Comparison of ENCODE assay signal across 39 cellular contexts in the genomic region with DNA sequence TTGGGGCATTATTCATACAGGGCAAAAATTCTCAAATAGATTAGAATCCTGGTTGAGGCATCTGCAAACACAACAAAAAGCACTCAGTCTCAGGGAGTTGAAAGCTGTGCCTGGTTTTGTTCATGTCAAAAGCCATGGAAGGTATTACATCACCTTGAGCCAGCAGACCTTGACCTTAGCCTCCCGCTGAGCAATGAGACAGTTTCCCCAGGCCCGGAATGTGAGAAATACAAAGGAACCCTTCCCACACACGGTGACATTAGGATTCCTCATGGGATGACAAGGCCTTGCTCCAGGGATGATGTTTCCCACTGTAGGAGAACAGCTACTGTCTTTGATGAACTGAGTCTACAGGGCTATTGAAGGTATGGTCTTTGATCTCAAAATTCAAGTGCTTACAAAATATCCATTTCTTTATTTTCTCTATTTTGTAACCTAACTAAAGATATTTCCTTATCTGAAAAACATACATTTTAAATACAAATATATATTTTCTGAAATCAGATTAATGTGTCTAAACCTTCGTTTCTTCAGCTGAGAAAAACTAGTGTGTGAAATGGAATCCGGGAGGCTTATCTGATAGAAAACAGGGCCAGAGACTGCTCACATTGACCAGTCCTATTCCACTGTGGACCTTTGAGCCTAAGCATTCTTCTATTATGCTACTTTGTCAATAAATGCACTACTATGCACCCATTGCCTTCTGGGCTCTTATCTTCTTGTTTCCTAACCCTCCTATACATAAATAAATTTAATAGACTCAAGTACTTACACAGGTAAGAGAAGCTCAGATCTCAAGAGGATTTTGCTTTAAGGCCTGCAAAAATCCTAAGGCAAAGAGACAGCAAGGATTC.
DNase-seq lines count a peak whose midpoint lies in the region; ATAC-seq and TF ChIP-seq lines count a peak whose summit lies in the region.
"Had no signal": no experiment of that assay in that cellular context is flagged by ENCODE, and none has a peak within 500 bp of the region (broad histone marks: within the 10 kb centered on the region; RNA-seq: fewer than 3 reads in every experiment).

No MANE protein-coding gene starts in this region.

- no peaks in the 10 kb centered on the region for H4K20me1 ChIP-seq in H9 (ENCODE audit: control insufficient read depth, insufficient read depth, insufficient read length)

- no peaks in the 10 kb centered on the region for H3K79me2 ChIP-seq in H9 (ENCODE audit: insufficient read depth, low read length)

- H3K4me2 ChIP-seq in H9 (ENCODE audit: insufficient read depth, insufficient read length, low read length): no peak overlapping the region
- H3K4me2 ChIP-seq: A549, KMS-11 had no signal

- intact Hi-C loops in right lobe of liver (cut with DNase I): no loop called here

- no peak overlapping the region for H3K9ac ChIP-seq in H9 (ENCODE audit: extremely low read depth, insufficient read length, low read length)
- H3K9ac ChIP-seq: KMS-11 had no signal

- H2BK120ac ChIP-seq in H9 (ENCODE audit: low read depth, low read length, poor library complexity, severe bottlenecking): no peak overlapping the region

- H3K27ac ChIP-seq in H9 (ENCODE audit: insufficient read length, low read depth, low read length) (no peak overlapping the region), right lobe of liver (no peak overlapping the region)
- H3K27ac ChIP-seq: A549, breast epithelium, dorsolateral prefrontal cortex, KMS-11, neutrophil, vagina had no signal

- H3K18ac ChIP-seq in H9 (ENCODE audit: insufficient read length, low read depth, low read length): no peak overlapping the region

- peak; percentile 54 to 82 (median 72) for ATAC-seq in right lobe of liver
- ATAC-seq: A549; activated T-helper 17 cell treated with anti-CD3 and anti-CD28 coated beads, Interleukin-2, amount 50 U/mL, for 72 hours; Right ventricle myocardium inferior; sciatic nerve; SK-N-SH treated with all-trans-retinoic acid at 6 μM for 48 hours; stimulated activated naive CD8-positive, alpha-beta T cell treated with anti-CD3 and anti-CD28 coated beads, Interleukin-15, amount 100 ng/mL, for 72 hours had no signal

- DNase-seq in H9 (peak; percentile 44), SK-N-DZ (ENCODE audit: low spot score) (peak; percentile 6), iPS DF 4.7 (ENCODE audit: extremely low read depth, low spot score) (peak; percentile 28), right lobe of liver (peak in 1 of 3 donors; percentile 20), T-helper 9 cell (no peak)
- DNase-seq in activated naive CD4-positive, alpha-beta T cell treated with Interleukin-2 at 50 U/mL for 16 hours: no peak
- DNase-seq in activated CD4-positive, CD25-positive, alpha-beta regulatory T cell treated with anti-CD3 and anti-CD28 coated beads, Interleukin-2, amount 50 U/mL, for 72 hours: no peak
- DNase-seq in activated T-cell treated with anti-CD3 and anti-CD28 coated beads, Interleukin-2, amount 50 U/mL, for 48 hours: no peak
- DNase-seq: activated CD4-positive, alpha-beta memory T cell treated with anti-CD3 and anti-CD28 coated beads for 36 hours; activated CD4-positive, alpha-beta T cell treated with anti-CD3 and anti-CD28 coated beads for 1 hour; activated CD8-positive, alpha-beta memory T cell treated with anti-CD3 and anti-CD28 coated beads, Interleukin-2, amount 50 U/mL, for 48 hours; AML-193; amniotic stem cell; CD4-positive, alpha-beta memory T cell; DMS 273 treated with DMSO at 0.1 percent for 48 hours; dorsolateral prefrontal cortex; foreskin melanocyte; HCEC 1CT; MG63; naive B cell; NCI-H1417 treated with DMSO at 0.1 percent for 48 hours; NCI-H2081; NCI-H2227 treated with DMSO at 0.1 percent for 48 hours; NCI-H526; stimulated activated CD4-positive, alpha-beta T cell treated with anti-CD3 and anti-CD28 coated beads, Interleukin-12 subunit alpha, Interleukin-12 subunit beta, amount 100 ng/mL, for 4 hours; stimulated activated CD4-positive, alpha-beta T cell treated with anti-CD3 and anti-CD28 coated beads, Interleukin-2, amount 100 ng/mL, for 48 hours; stimulated activated naive CD8-positive, alpha-beta T cell treated with anti-CD3 and anti-CD28 coated beads, Interleukin-15, amount 100 ng/mL, for 72 hours had no signal

- no peak for TF ChIP-seq POLR2A in right lobe of liver (IDR thresholded peaks at IDR 0.05)

- H3K36me3 Mint-ChIP-seq in H9 (ENCODE audit: insufficient read depth in 1 of 3, low read depth in 3 of 3): no peaks in the 10 kb centered on the region
- H3K36me3 Mint-ChIP-seq: activated CD4-positive, alpha-beta memory T cell treated with anti-CD3 and anti-CD28 coated beads for 36 hours; activated naive CD4-positive, alpha-beta T cell treated with anti-CD3 and anti-CD28 coated beads, Interleukin-2, amount 50 U/mL, for 24 hours; CD4-positive, alpha-beta memory T cell; mesothelial cell of epicardium; naive B cell had no signal

- H4K8ac ChIP-seq in H9 (replicated peaks; ENCODE audit: insufficient read length, low read depth, low read length): no peak overlapping the region

- H3K4me1 ChIP-seq in H9 (ENCODE audit: insufficient read depth, low read length) (no peaks in the 10 kb centered on the region; the same call in 1 of the 2 replicates), right lobe of liver (peaks cover 0 to 23% (median 0%) of the 10 kb centered on the region in 4 donors)
- H3K4me1 ChIP-seq: breast epithelium, vagina had no signal

- TF ChIP-seq CTCF in H9 (conservative IDR thresholded peaks at IDR 0.05) (no peak), right lobe of liver (IDR thresholded peaks at IDR 0.05) (no peak)

- H3K56ac ChIP-seq in H9 (ENCODE audit: insufficient read length, low read depth, low read length): no peak overlapping the region

- no peak overlapping the region for H2BK20ac ChIP-seq in H9 (ENCODE audit: low read depth, low read length, poor library complexity, severe bottlenecking)

- no peak overlapping the region for H4K91ac ChIP-seq in H9 (ENCODE audit: insufficient read length, low read depth, low read length)

- no peak overlapping the region for H2AK5ac ChIP-seq in H9 (ENCODE audit: insufficient read length, low read length)

- no peak overlapping the region for H3K4me3 Mint-ChIP-seq in H9
- H3K4me3 Mint-ChIP-seq: activated CD4-positive, alpha-beta memory T cell treated with anti-CD3 and anti-CD28 coated beads for 36 hours; activated naive CD4-positive, alpha-beta T cell treated with anti-CD3 and anti-CD28 coated beads, Interleukin-2, amount 50 U/mL, for 24 hours; activated T-helper 17 cell treated with anti-CD3 and anti-CD28 coated beads, Interleukin-2, amount 50 U/mL, for 72 hours; CD4-positive, alpha-beta memory T cell; mesothelial cell of epicardium; naive B cell; stimulated activated naive CD8-positive, alpha-beta T cell treated with anti-CD3 and anti-CD28 coated beads, Interleukin-15, amount 100 ng/mL, for 72 hours; T-helper 1 cell treated with Interleukin-12 subunit alpha and Interleukin-12 subunit beta and Interleukin-4 antibody, amounts not matched to agents 30 μg/mL and 1 μg/mL, for 36 hours had no signal

- H3K23me2 ChIP-seq in H9 (ENCODE audit: insufficient read length, low read depth, low read length, poor library complexity, severe bottlenecking): no peaks in the 10 kb centered on the region

- H3K4me3 ChIP-seq in right lobe of liver: no peak overlapping the region
- H3K4me3 ChIP-seq: A549, breast epithelium, dorsolateral prefrontal cortex, MG63, vagina had no signal

- H3K14ac ChIP-seq in H9 (ENCODE audit: insufficient read depth, low read length): no peak overlapping the region

- no peak overlapping the region for H2AFZ ChIP-seq in H9 (ENCODE audit: low read length)

- H3K4me1 Mint-ChIP-seq in H9: peaks cover 9 to 11% of the 10 kb centered on the region in 2 experiments
- H3K4me1 Mint-ChIP-seq: activated naive CD4-positive, alpha-beta T cell treated with anti-CD3 and anti-CD28 coated beads, Interleukin-2, amount 50 U/mL, for 24 hours; activated T-helper 17 cell treated with anti-CD3 and anti-CD28 coated beads, Interleukin-2, amount 50 U/mL, for 72 hours; CD4-positive, alpha-beta memory T cell; naive B cell had no signal

- no peaks in the 10 kb centered on the region for H3K36me3 ChIP-seq in right lobe of liver
- H3K36me3 ChIP-seq: breast epithelium, MG63, neutrophil, vagina had no signal

- H3K79me1 ChIP-seq in H9 (ENCODE audit: insufficient read depth, low read depth, low read length, poor library complexity, severe bottlenecking): no peaks in the 10 kb centered on the region

- H3K9me3 ChIP-seq in H9 (ENCODE audit: control insufficient read depth, low read depth, low read length) (no peaks in the 10 kb centered on the region), right lobe of liver (no peaks in the 10 kb centered on the region)
- H3K9me3 ChIP-seq: A549, breast epithelium, MG63, neutrophil, vagina had no signal

- H3K27me3 ChIP-seq in H9 (ENCODE audit: insufficient read depth, low read length) (no peaks in the 10 kb centered on the region), right lobe of liver (no peaks in the 10 kb centered on the region)
- H3K27me3 ChIP-seq: breast epithelium, MG63, neutrophil, vagina had no signal

- no peak overlapping the region for H2BK15ac ChIP-seq in H9 (ENCODE audit: low read depth, low read length)

- no peaks in the 10 kb centered on the region for H3K27me3 Mint-ChIP-seq in H9 (ENCODE audit: low read depth)
- H3K27me3 Mint-ChIP-seq: activated CD4-positive, alpha-beta memory T cell treated with anti-CD3 and anti-CD28 coated beads for 36 hours; activated naive CD4-positive, alpha-beta T cell treated with anti-CD3 and anti-CD28 coated beads, Interleukin-2, amount 50 U/mL, for 24 hours; activated T-helper 17 cell treated with anti-CD3 and anti-CD28 coated beads, Interleukin-2, amount 50 U/mL, for 72 hours; naive B cell; stimulated activated naive CD8-positive, alpha-beta T cell treated with anti-CD3 and anti-CD28 coated beads, Interleukin-15, amount 100 ng/mL, for 72 hours had no signal

- H3K27ac Mint-ChIP-seq in H9: peak overlapping the region in 1 of 3 experiments; percentile 60; a peak in 2 of 7 replicates
- H3K27ac Mint-ChIP-seq: activated CD4-positive, alpha-beta memory T cell treated with anti-CD3 and anti-CD28 coated beads for 36 hours; activated T-helper 17 cell treated with anti-CD3 and anti-CD28 coated beads, Interleukin-2, amount 50 U/mL, for 72 hours; CD4-positive, alpha-beta memory T cell; mesothelial cell of epicardium; naive B cell; stimulated activated naive CD8-positive, alpha-beta T cell treated with anti-CD3 and anti-CD28 coated beads, Interleukin-15, amount 100 ng/mL, for 72 hours; T-helper 1 cell treated with Interleukin-12 subunit alpha and Interleukin-12 subunit beta and Interleukin-4 antibody, amounts not matched to agents 30 μg/mL and 1 μg/mL, for 36 hours had no signal

- no peak overlapping the region for H3K4ac ChIP-seq in H9 (ENCODE audit: low read depth, low read length)

- H3K9me3 Mint-ChIP-seq in H9: no peaks in the 10 kb centered on the region
- H3K9me3 Mint-ChIP-seq: activated CD4-positive, alpha-beta memory T cell treated with anti-CD3 and anti-CD28 coated beads for 36 hours; activated naive CD4-positive, alpha-beta T cell treated with anti-CD3 and anti-CD28 coated beads, Interleukin-2, amount 50 U/mL, for 24 hours; activated T-helper 17 cell treated with anti-CD3 and anti-CD28 coated beads, Interleukin-2, amount 50 U/mL, for 72 hours; CD4-positive, alpha-beta memory T cell; mesothelial cell of epicardium; naive B cell; stimulated activated naive CD8-positive, alpha-beta T cell treated with anti-CD3 and anti-CD28 coated beads, Interleukin-15, amount 100 ng/mL, for 72 hours; T-helper 1 cell treated with Interleukin-12 subunit alpha and Interleukin-12 subunit beta and Interleukin-4 antibody, amounts not matched to agents 30 μg/mL and 1 μg/mL, for 36 hours had no signal

- H3K23ac ChIP-seq in H9 (ENCODE audit: insufficient read length, low read depth, low read length): no peak overlapping the region

- H2BK12ac ChIP-seq in H9 (ENCODE audit: insufficient read length, low read depth, low read length): no peak overlapping the region

- no peak overlapping the region for H2BK5ac ChIP-seq in H9 (ENCODE audit: insufficient read length, low read length)

- no CpG with 5 or more reads among the region's 5 CpGs for WGBS in H9 (ENCODE audit: extremely low coverage, insufficient read length, low lambda C conversion rate)
- 39% methylated on average over 5 of the region's 5 CpGs for WGBS in right lobe of liver (ENCODE audit: insufficient coverage, low coverage, low lambda C conversion rate, missing lambda C conversion rate)

- H4K5ac ChIP-seq in H9 (ENCODE audit: insufficient read length, low read depth, low read length): no peak overlapping the region

- H3T11ph ChIP-seq in H9 (ENCODE audit: low read length): no peak overlapping the region

Comparison
In these comparisons a context has a peak if more than half of its experiments do, and no peak if none do; other contexts are left out.
1. DNase-seq: peak in H9 (single experiment), SK-N-DZ (single experiment) and iPS DF 4.7 (single experiment); none in activated naive CD4-positive, alpha-beta T cell treated with Interleukin-2 at 50 U/mL for 16 hours (single experiment), T-helper 9 cell (single experiment), activated CD4-positive, CD25-positive, alpha-beta regulatory T cell treated with anti-CD3 and anti-CD28 coated beads, Interleukin-2, amount 50 U/mL, for 72 hours (single experiment) and activated T-cell treated with anti-CD3 and anti-CD28 coated beads, Interleukin-2, amount 50 U/mL, for 48 hours (0 of 2).